ENCODE assay signal across 8 cellular contexts in the genomic region with DNA sequence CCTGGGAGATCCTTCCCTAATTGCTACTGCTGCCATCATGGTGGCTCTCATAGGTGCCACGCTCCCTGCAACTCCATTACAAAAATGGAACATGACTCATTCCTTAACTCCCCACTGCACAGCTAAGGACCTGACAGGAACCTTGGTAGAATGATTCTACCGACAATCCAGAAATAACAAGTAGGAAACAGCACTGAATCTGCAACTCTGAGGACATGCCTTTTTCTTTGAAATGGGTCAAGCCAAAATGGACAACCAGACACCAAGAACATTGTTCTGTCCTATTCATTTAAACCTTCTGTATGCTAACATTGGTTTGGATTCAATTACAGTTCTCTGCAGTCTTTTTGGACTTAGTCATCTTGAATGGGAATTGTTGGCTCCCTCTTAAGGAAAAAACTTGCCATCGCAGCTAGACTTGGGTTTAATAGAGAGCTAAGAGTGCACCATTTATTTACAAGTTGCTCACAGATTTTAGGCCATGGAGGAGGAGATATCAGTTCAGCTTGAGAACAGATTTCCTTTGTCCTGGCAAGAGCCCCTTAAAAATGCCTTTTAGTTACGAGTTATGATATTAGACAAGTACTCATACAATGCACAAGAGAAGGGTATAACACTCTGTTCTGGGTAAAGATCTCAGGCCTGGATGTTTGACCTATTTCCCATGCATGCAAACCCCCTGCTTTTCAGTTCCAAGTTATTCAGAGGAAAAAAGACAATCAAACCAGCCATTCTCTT. TPM values are rescaled to one million over a fixed set of nuclear protein-coding genes. Genes with fewer than 3 reads are reported as not detected.
A peak's percentile ranks its signal among the peaks of the same experiment; 100 is the strongest.
DNase-seq lines count a peak whose midpoint lies in the region; ATAC-seq and TF ChIP-seq lines count a peak whose summit lies in the region.

No MANE protein-coding gene starts in this region.

- H3K79me2 ChIP-seq in fibroblast of lung (ENCODE audit: control insufficient read depth, insufficient read depth, low read length), result no peaks in the 10 kb centered on the region

- H3K27me3 ChIP-seq in RWPE2 (ENCODE audit: insufficient read depth, poor library complexity, severe bottlenecking) (no peaks in the 10 kb centered on the region), fibroblast of lung (ENCODE audit: control insufficient read depth, insufficient read depth, low read length) (no peaks in the 10 kb centered on the region)

- H3K4me2 ChIP-seq in fibroblast of lung (ENCODE audit: extremely low read depth, insufficient read depth, low read length), result no peak overlapping the region

- H3K36me3 ChIP-seq in RWPE2 (ENCODE audit: low read depth) (no peaks in the 10 kb centered on the region), fibroblast of lung (ENCODE audit: control insufficient read depth, insufficient read depth, low read length) (no peaks in the 10 kb centered on the region)

- no peak overlapping the region for H2AFZ ChIP-seq in fibroblast of lung (ENCODE audit: low read length)

- TF ChIP-seq CTCF in RWPE2 (IDR thresholded peaks at IDR 0.05; ENCODE audit: poor library complexity, severe bottlenecking), result peak; percentile 66
- peak; percentile 70 to 76 for TF ChIP-seq CTCF in fibroblast of lung (conservative IDR thresholded peaks at IDR 0.05 in 1 of 2, IDR thresholded peaks at IDR 0.05 in 1 of 2; ENCODE audit: low read depth in 1 of 2, low read length in 2 of 2)
- TF ChIP-seq CTCF in progenitor cell of endocrine pancreas (IDR thresholded peaks at IDR 0.05; ENCODE audit: unreplicated experiment), result peak; percentile 61

- peaks cover 1% of the 10 kb centered on the region for H3K4me1 Mint-ChIP-seq in progenitor cell of endocrine pancreas (ENCODE audit: low read depth)
- H3K4me1 Mint-ChIP-seq in activated T-cell treated with anti-CD3 and anti-CD28 coated beads, Interleukin-2, amount 50 U/mL, for 72 hours (ENCODE audit: low read depth), result peaks cover 9% of the 10 kb centered on the region

- DNase-seq in DMS53 treated with DMSO at 0.1 percent for 48 hours (lab: John Stamatoyannopoulos, UW; ENCODE audit: unreplicated experiment) (peak; percentile 23), HK-2 (ENCODE audit: unreplicated experiment) (peak; percentile 40), RWPE2 (ENCODE audit: low spot score) (no peak), fibroblast of lung (ENCODE audit: low read depth in 2 of 2) (peak; percentile 79 to 80), progenitor cell of endocrine pancreas (ENCODE audit: low spot score, unreplicated experiment) (no peak), T-helper 9 cell (no peak)
- no peak for DNase-seq in activated T-cell treated with anti-CD3 and anti-CD28 coated beads, Interleukin-2, amount 50 U/mL, for 72 hours

- H3K9ac ChIP-seq in fibroblast of lung (ENCODE audit: insufficient read depth, low read length), result no peak overlapping the region

- H3K9me3 Mint-ChIP-seq in progenitor cell of endocrine pancreas (ENCODE audit: low read depth), result no peaks in the 10 kb centered on the region
- H3K9me3 Mint-ChIP-seq in activated T-cell treated with anti-CD3 and anti-CD28 coated beads, Interleukin-2, amount 50 U/mL, for 72 hours, result no peaks in the 10 kb centered on the region

- no peaks in the 10 kb centered on the region for H4K20me1 ChIP-seq in fibroblast of lung (ENCODE audit: control insufficient read depth, extremely low read depth, insufficient read depth, low read length)

- H3K27me3 Mint-ChIP-seq in progenitor cell of endocrine pancreas, result peaks cover 29% of the 10 kb centered on the region
- peaks cover 17% of the 10 kb centered on the region for H3K27me3 Mint-ChIP-seq in activated T-cell treated with anti-CD3 and anti-CD28 coated beads, Interleukin-2, amount 50 U/mL, for 72 hours (ENCODE audit: low read depth)

- H3K27ac Mint-ChIP-seq in progenitor cell of endocrine pancreas, result no peak overlapping the region
- no peak overlapping the region for H3K27ac Mint-ChIP-seq in activated T-cell treated with anti-CD3 and anti-CD28 coated beads, Interleukin-2, amount 50 U/mL, for 72 hours

- H3K9me3 ChIP-seq in RWPE2 (ENCODE audit: severe bottlenecking) (no peaks in the 10 kb centered on the region), fibroblast of lung (ENCODE audit: control insufficient read depth, insufficient read depth, low read depth, low read length) (no peaks in the 10 kb centered on the region)

- ATAC-seq in RWPE2 (ENCODE audit: low read depth) (peak; percentile 77), HG02938 (IDR thresholded peaks at IDR 0.05; ENCODE audit: unreplicated experiment) (no peak)
- no peak for ATAC-seq in activated T-cell treated with anti-CD3 and anti-CD28 coated beads, Interleukin-2, amount 50 U/mL, for 72 hours (replicated peaks in 1 of 2)

- H3K36me3 Mint-ChIP-seq in progenitor cell of endocrine pancreas (ENCODE audit: insufficient read depth), result no peaks in the 10 kb centered on the region
- no peaks in the 10 kb centered on the region for H3K36me3 Mint-ChIP-seq in activated T-cell treated with anti-CD3 and anti-CD28 coated beads, Interleukin-2, amount 50 U/mL, for 72 hours (ENCODE audit: insufficient read depth in 2 of 2)

- peaks cover 2% of the 10 kb centered on the region for H3K4me1 ChIP-seq in RWPE2 (ENCODE audit: insufficient read depth, poor library complexity, severe bottlenecking)
- H3K4me1 ChIP-seq in fibroblast of lung (ENCODE audit: control insufficient read depth, extremely low read depth, insufficient read depth, low read length), result peaks cover 5% of the 10 kb centered on the region

- no peak overlapping the region for H3K4me3 ChIP-seq in RWPE2 (ENCODE audit: severe bottlenecking)
- no peak overlapping the region for H3K4me3 ChIP-seq in fibroblast of lung (replicated peaks in 1 of 4; ENCODE audit: control extremely low read depth in 1 of 4, insufficient read depth in 1 of 4, low read depth in 3 of 4, low read length in 4 of 4)

- H3K4me3 Mint-ChIP-seq in progenitor cell of endocrine pancreas (ENCODE audit: low read depth), result no peak overlapping the region
- no peak overlapping the region for H3K4me3 Mint-ChIP-seq in activated T-cell treated with anti-CD3 and anti-CD28 coated beads, Interleukin-2, amount 50 U/mL, for 72 hours

- H3K27ac ChIP-seq in RWPE2 (ENCODE audit: poor library complexity, severe bottlenecking), result no peak overlapping the region
- no peak overlapping the region for H3K27ac ChIP-seq in fibroblast of lung (ENCODE audit: insufficient read depth, low read length)

RNA-seq across cellular contexts. Expression of a gene that starts 20.9 kb away (rescaled TPM):
- total RNA-seq in fibroblast of lung (9.2 and 12.7 TPM in 2 replicates), progenitor cell of endocrine pancreas (25.3 and 29.0 TPM in 2 replicates)
- 19.5 and 19.8 TPM in 2 replicates for polyA plus RNA-seq in fibroblast of lung
- polyA plus RNA-seq in fibroblast of lung (2012), result 34.7 and 37.8 TPM in 2 replicates
- 3.3 and 9.6 TPM in 2 replicates for polyA minus RNA-seq in fibroblast of lung (ENCODE audit: low replicate concordance)
- total RNA-seq in activated T-cell treated with anti-CD3 and anti-CD28 coated beads, Interleukin-2, amount 50 U/mL, for 72 hours, result 10 to 100 TPM; 34.7 to 34.8 TPM

Comparison
In these comparisons a context has a peak if more than half of its experiments do, and no peak if none do; other contexts are left out.
1. DNase-seq: peak in DMS53 treated with DMSO at 0.1 percent for 48 hours (single experiment), HK-2 (single experiment) and fibroblast of lung (2 of 2); none in RWPE2 (single experiment), progenitor cell of endocrine pancreas (single experiment), T-helper 9 cell (single experiment) and activated T-cell treated with anti-CD3 and anti-CD28 coated beads, Interleukin-2, amount 50 U/mL, for 72 hours (0 of 2).
2. Peak in every context shown above with its lines, with median percentiles within 50 percentile points of each other: CTCF ChIP-seq.